In the genomic region with DNA sequence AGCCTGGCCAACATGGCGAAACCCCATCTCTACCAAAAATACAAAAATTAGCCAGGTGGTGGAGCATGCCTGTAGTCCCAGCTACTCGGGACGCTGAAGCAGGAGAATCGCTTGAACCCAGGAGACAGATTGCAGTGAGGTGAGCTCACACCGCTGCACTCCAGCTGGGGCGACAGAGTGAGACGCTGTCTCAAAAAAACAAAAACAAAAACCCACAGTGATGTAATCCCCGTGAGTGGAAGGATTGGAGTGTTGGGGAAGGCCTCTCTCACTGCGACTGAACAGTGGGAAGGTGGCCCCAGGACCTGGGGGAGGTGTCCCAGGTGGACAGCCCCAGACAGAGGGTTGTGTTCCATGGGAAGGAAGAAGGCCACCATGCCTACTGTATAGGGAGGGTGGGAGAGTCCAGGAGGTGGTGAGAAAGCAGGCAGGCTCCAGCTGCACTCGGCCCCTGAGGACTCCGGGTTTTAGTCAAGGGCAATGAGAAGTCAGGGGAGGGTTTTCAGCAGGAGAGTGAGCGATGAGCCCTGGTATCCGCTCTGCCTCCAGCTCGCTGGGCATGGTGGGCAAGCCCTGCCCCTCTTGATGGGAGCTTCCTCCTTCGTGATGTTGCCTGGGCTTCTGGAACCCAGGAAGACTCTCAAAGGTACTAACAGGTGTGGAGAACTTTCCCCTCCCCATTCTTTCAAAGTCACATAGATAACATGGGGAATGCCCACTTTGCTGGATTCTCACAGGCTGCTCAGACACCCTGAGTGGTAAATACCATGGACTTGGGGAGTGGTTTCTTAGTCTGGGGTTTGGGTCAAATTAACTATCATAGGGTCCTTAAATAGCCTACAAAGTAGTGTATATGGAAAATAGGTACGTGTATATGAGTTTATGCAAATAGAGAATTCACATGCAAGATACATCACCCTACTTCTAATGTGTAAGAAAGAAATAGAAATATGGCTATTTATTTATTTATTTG, we compare ENCODE assay signal across 10 cellular contexts.
DNase-seq lines count a peak whose midpoint lies in the region; ATAC-seq and TF ChIP-seq lines count a peak whose summit lies in the region.
"Had no signal": no experiment of that assay in that cellular context is flagged by ENCODE, and none has a peak within 500 bp of the region (broad histone marks: within the 10 kb centered on the region; RNA-seq: fewer than 3 reads in every experiment).

No MANE protein-coding gene starts in this region.

- TF ChIP-seq CTCF in GM12865 (IDR thresholded peaks at IDR 0.05; ENCODE audit: insufficient read depth, low read depth, low read length, missing control alignments) (no peak), ovary (IDR thresholded peaks at IDR 0.05) (no peak), Peyer's patch (IDR thresholded peaks at IDR 0.05) (no peak)

- H3K27me3 ChIP-seq in rectal smooth muscle tissue (ENCODE audit: control insufficient read depth, insufficient read depth, low read length): no peaks in the 10 kb centered on the region
- no peaks in the 10 kb centered on the region for H3K27me3 ChIP-seq in ovary
- H3K27me3 ChIP-seq in Peyer's patch: no peaks in the 10 kb centered on the region

- ATAC-seq in HG02610 (IDR thresholded peaks at IDR 0.05; ENCODE audit: unreplicated experiment): peak; percentile 37

- no peak overlapping the region for H3K9ac ChIP-seq in rectal smooth muscle tissue (ENCODE audit: low read length)

- H3K27ac ChIP-seq in caudate nucleus (ENCODE audit: low read depth, low read length) (peak overlapping the region; percentile 26), rectal smooth muscle tissue (ENCODE audit: low read depth, low read length) (peak overlapping the region; percentile 87), ovary (peak overlapping the region in 1 of 2 donors; percentile 29), Peyer's patch (peak overlapping the region in 2 of 4 donors; percentile 56 to 75)

- TF ChIP-seq POLR2A in ovary (IDR thresholded peaks at IDR 0.05) (no peak), Peyer's patch (IDR thresholded peaks at IDR 0.05) (no peak)

- H3K4me1 ChIP-seq in rectal smooth muscle tissue (ENCODE audit: control insufficient read depth, insufficient read depth, low read length) (peaks cover 61% of the 10 kb centered on the region), ovary (ENCODE audit: insufficient read depth) (peaks cover 32% of the 10 kb centered on the region), Peyer's patch (peaks cover 0 to 47% (median 0%) of the 10 kb centered on the region in 4 donors)

- WGBS in ovary, 3 donors: 83 to 91% (median 84%) methylated on average over 16 of the region's 16 CpGs

- DNase-seq in GM12865 (ENCODE audit: low read depth) (peak; percentile 85), caudate nucleus (lab: John Stamatoyannopoulos, UW) (no peak), ovary (no peak), OCI-M1 (lab: John Stamatoyannopoulos, UW) (no peak), Peyer's patch (no peak)
- no peak for DNase-seq in stimulated activated CD4-positive, alpha-beta T cell treated with anti-CD3 and anti-CD28 coated beads, Interleukin-2, amount 100 ng/mL, for 48 hours
- DNase-seq: activated CD4-positive, alpha-beta T cell treated with anti-CD3 and anti-CD28 coated beads for 4 hours; small intestine had no signal

- intact Hi-C loops in ovary (cut with DNase I): no loop called here

- H3K4me3 ChIP-seq in GM12865 (ENCODE audit: low read depth, low read length) (peak overlapping the region; percentile 32), rectal smooth muscle tissue (ENCODE audit: low read length) (peak overlapping the region; percentile 19), ovary (no peak overlapping the region), Peyer's patch (no peak overlapping the region)

- no peaks in the 10 kb centered on the region for H3K9me3 ChIP-seq in ovary
- no peaks in the 10 kb centered on the region for H3K9me3 ChIP-seq in Peyer's patch

- no peak for TF ChIP-seq EP300 in ovary (IDR thresholded peaks at IDR 0.05)

- H3K36me3 ChIP-seq in rectal smooth muscle tissue (ENCODE audit: control insufficient read depth, insufficient read depth, low read length): no peaks in the 10 kb centered on the region
- H3K36me3 ChIP-seq in ovary: no peaks in the 10 kb centered on the region
- H3K36me3 ChIP-seq in Peyer's patch: no peaks in the 10 kb centered on the region

Comparison
In these comparisons a context has a peak if more than half of its experiments do, and no peak if none do; other contexts are left out.
1. H3K4me3 ChIP-seq: peak in GM12865 (single experiment) and rectal smooth muscle tissue (single experiment); none in ovary (single experiment) and Peyer's patch (0 of 4).